Comparison of ENCODE assay signal across 15 cellular contexts in the genomic region with DNA sequence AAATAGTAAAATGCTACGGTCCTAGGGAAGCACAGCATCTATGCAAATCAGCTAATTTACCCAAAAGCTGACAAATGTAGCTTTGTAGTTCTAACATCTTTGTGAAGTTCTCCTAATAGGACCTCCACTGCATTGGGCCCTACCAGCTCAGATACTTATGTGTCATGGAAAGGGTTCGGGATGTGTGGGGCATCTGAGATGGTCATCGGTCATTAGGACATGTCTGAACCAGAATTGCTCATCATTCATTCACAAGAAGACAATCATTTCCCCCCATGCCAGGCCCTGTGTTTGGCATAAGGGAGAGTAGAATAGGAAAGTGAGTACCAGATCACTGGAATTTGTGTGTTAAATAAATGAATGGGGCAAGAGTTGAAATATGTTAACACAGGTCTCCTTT. TPM values are rescaled to one million over a fixed set of nuclear protein-coding genes. Genes with fewer than 3 reads are reported as not detected.
DNase-seq lines count a peak whose midpoint lies in the region; ATAC-seq and TF ChIP-seq lines count a peak whose summit lies in the region.
"Had no signal": no experiment of that assay in that cellular context is flagged by ENCODE, and none has a peak within 500 bp of the region (broad histone marks: within the 10 kb centered on the region; RNA-seq: fewer than 3 reads in every experiment).

No MANE protein-coding gene starts in this region.

- ATAC-seq in omental fat pad (ENCODE audit: low FRiP score) (peak; percentile 16), HG02571 (IDR thresholded peaks at IDR 0.05; ENCODE audit: unreplicated experiment) (no peak)
- ATAC-seq: activated CD8-positive, alpha-beta T cell treated with anti-CD3 and anti-CD28 coated beads for 36 hours; mucosa of descending colon had no signal

- DNase-seq in ELR (ENCODE audit: low read depth) (peak; percentile 85), RPMI7951 (ENCODE audit: low read depth) (peak; percentile 55), epithelial cell of esophagus (ENCODE audit: low read depth) (peak; percentile 49), omental fat pad (ENCODE audit: low spot score) (no peak), cerebellar nuclear complex (lab: John Stamatoyannopoulos, UW) (no peak), occipital lobe (lab: John Stamatoyannopoulos, UW) (no peak)
- DNase-seq in central memory CD4-positive, alpha-beta T cell = no peak
- DNase-seq: activated CD8-positive, alpha-beta T cell treated with anti-CD3 and anti-CD28 coated beads for 36 hours; DMS79; H7; mucosa of descending colon; NCI-H1092; stimulated activated CD4-positive, alpha-beta T cell treated with anti-CD3 and anti-CD28 coated beads, Interleukin-4, amount 100 ng/mL, for 4 hours; stimulated activated naive CD4-positive, alpha-beta T cell had no signal

- no peak for TF ChIP-seq CTCF in epithelial cell of esophagus (IDR thresholded peaks at IDR 0.05; ENCODE audit: insufficient read depth, low read depth, low read length, missing control alignments)
- TF ChIP-seq CTCF in omental fat pad (IDR thresholded peaks at IDR 0.05) = no peak

- no peak overlapping the region for H3K4me3 ChIP-seq in epithelial cell of esophagus (ENCODE audit: low read length)
- H3K4me3 ChIP-seq: mucosa of descending colon had no signal

RNA-seq across cellular contexts. Expression of a gene that starts 35.7 kb away (rescaled TPM):
- 16.1 and 16.6 TPM in 2 replicates for total RNA-seq in RPMI7951 (2014; rRNA removed; shearing (Covaris generic))
- total RNA-seq in omental fat pad (10 to 100 TPM; 18.3 to 47.4 (median 24.4) TPM), occipital lobe (43.0 TPM)

Comparison
In these comparisons a context has a peak if more than half of its experiments do, and no peak if none do; other contexts are left out.
1. DNase-seq: peak in ELR (single experiment), RPMI7951 (single experiment) and epithelial cell of esophagus (single experiment); none in omental fat pad (single experiment), cerebellar nuclear complex (0 of 2), occipital lobe (single experiment) and central memory CD4-positive, alpha-beta T cell (single experiment).